Comparison of ENCODE assay signal across 12 cellular contexts in genomic region chr1:41152622-41153044, GRCh38.
DNase-seq lines count a peak whose midpoint lies in the region; ATAC-seq and TF ChIP-seq lines count a peak whose summit lies in the region.
"Had no signal": no experiment of that assay in that cellular context is flagged by ENCODE, and none has a peak within 500 bp of the region (broad histone marks: within the 10 kb centered on the region; RNA-seq: fewer than 3 reads in every experiment).

No MANE protein-coding gene starts in this region.

- H3K27me3 Mint-ChIP-seq in Calu3 (ENCODE audit: unreplicated experiment): no peaks in the 10 kb centered on the region
- H3K27me3 Mint-ChIP-seq: activated naive CD8-positive, alpha-beta T cell treated with anti-CD3 and anti-CD28 coated beads, Interleukin-2, amount 50 U/mL, for 24 hours had no signal

- H3K4me3 ChIP-seq in lower lobe of right lung (no peak overlapping the region), vagina (no peak overlapping the region)

- no peaks in the 10 kb centered on the region for H3K9me3 Mint-ChIP-seq in Calu3 (ENCODE audit: low read depth, unreplicated experiment)
- H3K9me3 Mint-ChIP-seq: activated naive CD8-positive, alpha-beta T cell treated with anti-CD3 and anti-CD28 coated beads, Interleukin-2, amount 50 U/mL, for 24 hours had no signal

- H3K4me3 Mint-ChIP-seq in Calu3 (ENCODE audit: low read depth, unreplicated experiment): no peak overlapping the region
- H3K4me3 Mint-ChIP-seq: activated naive CD8-positive, alpha-beta T cell treated with anti-CD3 and anti-CD28 coated beads, Interleukin-2, amount 50 U/mL, for 24 hours had no signal

- no peak overlapping the region for H3K27ac Mint-ChIP-seq in Calu3 (ENCODE audit: unreplicated experiment)
- H3K27ac Mint-ChIP-seq: activated naive CD8-positive, alpha-beta T cell treated with anti-CD3 and anti-CD28 coated beads, Interleukin-2, amount 50 U/mL, for 24 hours had no signal

- no peak for TF ChIP-seq POLR2A in vagina (IDR thresholded peaks at IDR 0.05)

- peak; percentile 37 to 77 for DNase-seq in NCI-H446 (lab: John Stamatoyannopoulos, UW)
- DNase-seq in epithelial cell of prostate (ENCODE audit: low read depth, low spot score): peak; percentile 77
- no peak for DNase-seq in lower lobe of right lung
- no peak for DNase-seq in vagina (ENCODE audit: extremely low spot score in 2 of 2)
- no peak for DNase-seq in Calu3
- no peak for DNase-seq in NCI-H128 (lab: John Stamatoyannopoulos, UW; ENCODE audit: unreplicated experiment)
- DNase-seq in SHP77 (lab: John Stamatoyannopoulos, UW): no peak
- DNase-seq: activated CD4-positive, CD25-positive, alpha-beta regulatory T cell; activated naive CD8-positive, alpha-beta T cell treated with anti-CD3 and anti-CD28 coated beads, Interleukin-2, amount 50 U/mL, for 24 hours; NCI-H526 treated with DMSO at 0.1 percent for 48 hours; stimulated activated CD4-positive, alpha-beta T cell treated with anti-CD3 and anti-CD28 coated beads, Interleukin-2, amount 100 ng/mL, for 48 hours had no signal

- no TSS peak for BruUV-seq in Calu3 (replicated peaks; lab: Mats Ljungman, UMichigan)

- peaks cover 12% of the 10 kb centered on the region for H3K4me1 Mint-ChIP-seq in Calu3 (ENCODE audit: low read depth, unreplicated experiment)
- H3K4me1 Mint-ChIP-seq: activated naive CD8-positive, alpha-beta T cell treated with anti-CD3 and anti-CD28 coated beads, Interleukin-2, amount 50 U/mL, for 24 hours had no signal

- H3K4me1 ChIP-seq in lower lobe of right lung (peaks cover 5% of the 10 kb centered on the region), vagina (peaks cover 17% of the 10 kb centered on the region)

- CTCF ChIA-PET in Calu3 (lab: Charles Lee): no interaction called here

- no peak for TF ChIP-seq CTCF in lower lobe of right lung (IDR thresholded peaks at IDR 0.05)
- TF ChIP-seq CTCF in vagina (IDR thresholded peaks at IDR 0.05): no peak
- TF ChIP-seq CTCF in Calu3 (IDR thresholded peaks at IDR 0.05; ENCODE audit: unreplicated experiment): no peak

- intact Hi-C loops in lower lobe of right lung (cut with DNase I) (no loop called here), vagina (cut with DNase I) (loop anchor here (10.0 kb wide), 1 partner anchor 48 kb away; no protein-coding TSS in a partner anchor), Calu3 (cut with micrococcal nuclease; ENCODE audit: unreplicated experiment) (no loop called here)

- H3K27me3 ChIP-seq in lower lobe of right lung (ENCODE audit: low read depth) (no peaks in the 10 kb centered on the region), vagina (no peaks in the 10 kb centered on the region)

- peak overlapping the region; percentile 73 for H3K27ac ChIP-seq in epithelial cell of prostate
- H3K27ac ChIP-seq in lower lobe of right lung: no peak overlapping the region
- H3K27ac ChIP-seq in vagina: peak overlapping the region; percentile 66

- H3K36me3 ChIP-seq in lower lobe of right lung (peaks cover 13% of the 10 kb centered on the region), vagina (no peaks in the 10 kb centered on the region)

- H3K9me3 ChIP-seq in lower lobe of right lung (no peaks in the 10 kb centered on the region), vagina (no peaks in the 10 kb centered on the region)

- ATAC-seq in lower lobe of right lung (peak; percentile 61 to 70), HG03108 (IDR thresholded peaks at IDR 0.05; ENCODE audit: unreplicated experiment) (no peak)
- ATAC-seq: activated naive CD8-positive, alpha-beta T cell treated with anti-CD3 and anti-CD28 coated beads, Interleukin-2, amount 50 U/mL, for 24 hours had no signal

- peaks cover 10% of the 10 kb centered on the region for H3K36me3 Mint-ChIP-seq in Calu3 (ENCODE audit: insufficient read depth, unreplicated experiment)

Comparison
In these comparisons a context has a peak if more than half of its experiments do, and no peak if none do; other contexts are left out.
1. DNase-seq: peak in NCI-H446 (2 of 2) and epithelial cell of prostate (single experiment); none in lower lobe of right lung (single experiment), vagina (0 of 2), Calu3 (single experiment), NCI-H128 (single experiment) and SHP77 (0 of 2).